1 cellular context compared by ENCODE assay signal in the genomic region with DNA sequence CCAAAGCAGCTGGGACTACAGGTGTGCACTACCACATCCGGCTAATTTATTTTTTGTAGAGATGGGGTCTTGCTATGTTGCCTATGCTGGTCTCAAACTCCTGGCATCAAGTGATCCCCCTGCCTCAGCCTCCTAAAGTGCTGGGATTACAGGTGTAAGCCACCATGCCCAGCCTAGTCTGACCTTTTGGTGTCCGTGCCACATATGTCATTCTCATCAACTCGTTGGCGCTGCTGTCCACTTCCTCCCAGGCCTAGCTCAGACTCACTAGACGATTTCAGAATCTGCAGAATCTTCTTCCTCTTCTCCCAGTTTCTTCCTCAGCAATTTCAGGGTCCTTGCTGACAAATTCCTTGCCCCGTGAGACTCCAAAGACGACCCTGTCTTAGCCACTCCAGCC.
TF ChIP-seq lines count a peak whose summit lies in the region.

No MANE protein-coding gene starts in this region.

TF ChIP-seq in WTC11, 78 proteins besides CTCF, POLR2A, EP300 and RAD21 (continued from another document):
- TF ChIP-seq, protein P1, sequence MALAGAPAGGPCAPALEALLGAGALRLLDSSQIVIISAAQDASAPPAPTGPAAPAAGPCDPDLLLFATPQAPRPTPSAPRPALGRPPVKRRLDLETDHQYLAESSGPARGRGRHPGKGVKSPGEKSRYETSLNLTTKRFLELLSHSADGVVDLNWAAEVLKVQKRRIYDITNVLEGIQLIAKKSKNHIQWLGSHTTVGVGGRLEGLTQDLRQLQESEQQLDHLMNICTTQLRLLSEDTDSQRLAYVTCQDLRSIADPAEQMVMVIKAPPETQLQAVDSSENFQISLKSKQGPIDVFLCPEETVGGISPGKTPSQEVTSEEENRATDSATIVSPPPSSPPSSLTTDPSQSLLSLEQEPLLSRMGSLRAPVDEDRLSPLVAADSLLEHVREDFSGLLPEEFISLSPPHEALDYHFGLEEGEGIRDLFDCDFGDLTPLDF (CRISPR knock-in tag; IDR thresholded peaks at IDR 0.05): no peak
- TF ChIP-seq, protein P2, sequence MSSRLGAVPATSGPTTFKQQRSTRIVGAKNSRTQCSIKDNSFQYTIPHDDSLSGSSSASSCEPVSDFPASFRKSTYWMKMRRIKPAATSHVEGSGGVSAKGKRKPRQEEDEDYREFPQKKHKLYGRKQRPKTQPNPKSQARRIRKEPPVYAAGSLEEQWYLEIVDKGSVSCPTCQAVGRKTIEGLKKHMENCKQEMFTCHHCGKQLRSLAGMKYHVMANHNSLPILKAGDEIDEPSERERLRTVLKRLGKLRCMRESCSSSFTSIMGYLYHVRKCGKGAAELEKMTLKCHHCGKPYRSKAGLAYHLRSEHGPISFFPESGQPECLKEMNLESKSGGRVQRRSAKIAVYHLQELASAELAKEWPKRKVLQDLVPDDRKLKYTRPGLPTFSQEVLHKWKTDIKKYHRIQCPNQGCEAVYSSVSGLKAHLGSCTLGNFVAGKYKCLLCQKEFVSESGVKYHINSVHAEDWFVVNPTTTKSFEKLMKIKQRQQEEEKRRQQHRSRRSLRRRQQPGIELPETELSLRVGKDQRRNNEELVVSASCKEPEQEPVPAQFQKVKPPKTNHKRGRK (CRISPR knock-in tag; IDR thresholded peaks at IDR 0.05; ENCODE audit: borderline replicate concordance): no peak
- TF ChIP-seq MYBL2 (CRISPR knock-in tag; IDR thresholded peaks at IDR 0.05): no peak
- TF ChIP-seq PRRX2 (CRISPR knock-in tag; IDR thresholded peaks at IDR 0.05): no peak
- TF ChIP-seq, protein P3, sequence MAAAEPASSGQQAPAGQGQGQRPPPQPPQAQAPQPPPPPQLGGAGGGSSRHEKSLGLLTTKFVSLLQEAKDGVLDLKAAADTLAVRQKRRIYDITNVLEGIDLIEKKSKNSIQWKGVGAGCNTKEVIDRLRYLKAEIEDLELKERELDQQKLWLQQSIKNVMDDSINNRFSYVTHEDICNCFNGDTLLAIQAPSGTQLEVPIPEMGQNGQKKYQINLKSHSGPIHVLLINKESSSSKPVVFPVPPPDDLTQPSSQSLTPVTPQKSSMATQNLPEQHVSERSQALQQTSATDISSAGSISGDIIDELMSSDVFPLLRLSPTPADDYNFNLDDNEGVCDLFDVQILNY (CRISPR knock-in tag; IDR thresholded peaks at IDR 0.05): no peak
- no peak for TF ChIP-seq GABPB1 (CRISPR knock-in tag; IDR thresholded peaks at IDR 0.05)
- TF ChIP-seq FOXP1 (CRISPR knock-in tag; IDR thresholded peaks at IDR 0.05; ENCODE audit: borderline replicate concordance): no peak
TF ChIP-seq in WTC11: peak in this region for 0.
